ENCODE assay signal across 8 cellular contexts in genomic region chr4:119025440-119025839, GRCh38.
A peak's percentile ranks its signal among the peaks of the same experiment; 100 is the strongest.
DNase-seq lines count a peak whose midpoint lies in the region; ATAC-seq, FAIRE-seq and TF ChIP-seq lines count a peak whose summit lies in the region.

No MANE protein-coding gene starts in this region.

- no peaks in the 10 kb centered on the region for H3K27me3 ChIP-seq in adrenal gland

- no peak for FAIRE-seq in HTR-8/SVneo (lab: Jason Lieb, UNC)

- H3K27ac ChIP-seq in adrenal gland, result peak overlapping the region in 4 of 5 donors; percentile 49 to 67 (median 58)

- intact Hi-C loops in adrenal gland (cut with DNase I), result no loop called here

- no peaks in the 10 kb centered on the region for H3K9me3 ChIP-seq in adrenal gland (replicated peaks in 1 of 3)

- H3K4me3 ChIP-seq in adrenal gland, result peak overlapping the region in 1 of 4 donors; percentile 32

- TF ChIP-seq CTCF in adrenal gland (IDR thresholded peaks at IDR 0.05), result no peak

- DNase-seq in HTR-8/SVneo (ENCODE audit: insufficient read length, low spot score) (peak; percentile 21), adrenal gland (peak in 6 of 7 donors; percentile 23 to 69 (median 56)), iris pigment epithelial cell (ENCODE audit: low read depth) (peak; percentile 82), superior temporal gyrus (ENCODE audit: extremely low spot score) (peak; percentile 35), GM19240 (ENCODE audit: insufficient read length, low spot score) (no peak), cerebellar cortex (ENCODE audit: low spot score) (no peak)
- no peak for DNase-seq in effector CD4-positive, alpha-beta T cell

- H3K4me1 ChIP-seq in adrenal gland (replicated peaks in 1 of 2), result peaks cover 0 to 13% of the 10 kb centered on the region in 2 donors

- no peak for TF ChIP-seq POLR2A in adrenal gland (IDR thresholded peaks at IDR 0.05)

- ATAC-seq in HG03097 (IDR thresholded peaks at IDR 0.05; ENCODE audit: low FRiP score, unreplicated experiment), result no peak

- WGBS in adrenal gland, 4 donors, result 11 to 37% (median 16%) methylated on average over 3 of the region's 3 CpGs

- H3K36me3 ChIP-seq in adrenal gland (replicated peaks in 1 of 2), result no peaks in the 10 kb centered on the region

Comparison
In these comparisons a context has a peak if more than half of its experiments do, and no peak if none do; other contexts are left out.
1. DNase-seq: peak in HTR-8/SVneo (single experiment), adrenal gland (6 of 7), iris pigment epithelial cell (single experiment) and superior temporal gyrus (single experiment); none in GM19240 (single experiment), cerebellar cortex (single experiment) and effector CD4-positive, alpha-beta T cell (single experiment).